15 cellular contexts compared by ENCODE assay signal in the genomic region with DNA sequence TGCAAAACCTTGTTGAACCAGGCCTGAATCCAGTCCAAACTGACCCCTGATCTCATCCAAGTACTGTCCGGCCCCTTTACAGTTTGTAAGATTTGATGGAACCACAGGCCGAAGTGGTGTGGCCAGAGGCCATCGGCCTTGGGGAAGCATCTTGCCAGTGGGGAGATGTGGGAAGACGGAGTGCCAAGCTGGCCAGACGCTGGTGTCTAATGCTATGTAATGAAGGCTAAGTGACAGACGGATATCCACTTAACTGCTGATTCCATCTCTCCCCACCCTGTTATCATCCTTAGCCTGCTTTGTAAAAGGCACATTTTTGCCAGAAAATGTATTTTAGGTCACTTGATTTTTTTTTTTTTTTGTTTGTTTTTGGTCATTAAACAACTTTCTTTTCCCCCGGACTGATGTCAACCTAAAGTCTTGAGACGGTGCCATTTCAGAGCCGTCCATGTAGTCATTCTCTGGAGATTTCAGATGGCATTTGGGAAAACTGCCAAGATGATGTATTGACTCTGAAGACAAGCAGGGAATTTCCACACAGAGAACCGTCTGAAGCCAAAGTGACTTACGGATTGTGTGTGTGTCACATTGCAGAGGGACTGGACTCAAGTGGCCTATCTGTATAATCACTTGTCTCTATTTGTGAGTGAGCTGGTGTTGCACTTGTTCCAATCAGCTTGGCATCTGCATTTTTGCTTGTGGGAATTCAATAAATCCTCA.
A peak's percentile ranks its signal among the peaks of the same experiment; 100 is the strongest.
DNase-seq lines count a peak whose midpoint lies in the region; ATAC-seq, FAIRE-seq and TF ChIP-seq lines count a peak whose summit lies in the region.
"Had no signal": no experiment of that assay in that cellular context is flagged by ENCODE, and none has a peak within 500 bp of the region (broad histone marks: within the 10 kb centered on the region; RNA-seq: fewer than 3 reads in every experiment).

No MANE protein-coding gene starts in this region.

- H3K4me3 ChIP-seq in A549, result no peak overlapping the region

- 53% methylated on average over 11 of the region's 11 CpGs for WGBS in A549 (ENCODE audit: missing lambda C conversion rate)

- H3K27ac ChIP-seq in A549, result no peak overlapping the region

- CTCF ChIA-PET in A549 (lab: Yijun Ruan, JAX), result no interaction called here

- no peak for FAIRE-seq in A549 (lab: Jason Lieb, UNC)
- FAIRE-seq: GM18507 had no signal

- no peak for ATAC-seq in A549
- ATAC-seq in activated T-helper 17 cell treated with anti-CD3 and anti-CD28 coated beads, Interleukin-2, amount 50 U/mL, for 72 hours (replicated peaks), result no peak
- no peak for ATAC-seq in GM18520 (IDR thresholded peaks at IDR 0.05; ENCODE audit: unreplicated experiment)
- no peak for ATAC-seq in HG02588 (IDR thresholded peaks at IDR 0.05; ENCODE audit: unreplicated experiment)
- ATAC-seq: activated T-cell treated with anti-CD3 and anti-CD28 coated beads, Interleukin-2, amount 50 U/mL, for 4 hours; T-cell had no signal

- no peaks in the 10 kb centered on the region for H3K36me3 Mint-ChIP-seq in activated T-helper 17 cell treated with anti-CD3 and anti-CD28 coated beads, Interleukin-2, amount 50 U/mL, for 72 hours (ENCODE audit: low read depth)
- H3K36me3 Mint-ChIP-seq: T-cell had no signal

- no peak for TF ChIP-seq RAD21 in A549 (conservative IDR thresholded peaks at IDR 0.05 in 1 of 2, IDR thresholded peaks at IDR 0.05 in 1 of 2)

- no peaks in the 10 kb centered on the region for H3K9me3 ChIP-seq in A549

- H3K4me2 ChIP-seq in A549, result 0 out of 3 replicates have a peak overlapping the region, but pooled peaks have one; percentile 9

- DNase-seq in A549 (ENCODE audit: low read depth in 1 of 2, low spot score in 1 of 2) (peak in 1 of 2 experiments; percentile 49), H4 (ENCODE audit: low spot score) (peak; percentile 56), globus pallidus (ENCODE audit: low spot score) (peak; percentile 5), NCI-H774 (lab: John Stamatoyannopoulos, UW) (no peak), NOMO-1 treated with DMSO at 0.1 percent for 48 hours (lab: John Stamatoyannopoulos, UW; ENCODE audit: unreplicated experiment) (no peak)
- DNase-seq: activated CD4-positive, alpha-beta T cell treated with anti-CD3 and anti-CD28 coated beads for 1 hour; activated T-cell treated with anti-CD3 and anti-CD28 coated beads, Interleukin-2, amount 50 U/mL, for 4 hours; anterior cingulate cortex; NCI-H1417; nucleus accumbens; T-cell had no signal

- H3K27me3 Mint-ChIP-seq in activated T-helper 17 cell treated with anti-CD3 and anti-CD28 coated beads, Interleukin-2, amount 50 U/mL, for 72 hours, result no peaks in the 10 kb centered on the region
- H3K27me3 Mint-ChIP-seq: T-cell had no signal

- POLR2A ChIA-PET in A549 (lab: Yijun Ruan, JAX), result no interaction called here

- H3K4me3 Mint-ChIP-seq in activated T-helper 17 cell treated with anti-CD3 and anti-CD28 coated beads, Interleukin-2, amount 50 U/mL, for 72 hours, result no peak overlapping the region
- H3K4me3 Mint-ChIP-seq: activated T-cell treated with anti-CD3 and anti-CD28 coated beads, Interleukin-2, amount 50 U/mL, for 4 hours; T-cell had no signal

- H3K9me3 Mint-ChIP-seq in activated T-helper 17 cell treated with anti-CD3 and anti-CD28 coated beads, Interleukin-2, amount 50 U/mL, for 72 hours, result no peaks in the 10 kb centered on the region
- H3K9me3 Mint-ChIP-seq: activated T-cell treated with anti-CD3 and anti-CD28 coated beads, Interleukin-2, amount 50 U/mL, for 4 hours; T-cell had no signal

- H3K4me1 Mint-ChIP-seq in activated T-helper 17 cell treated with anti-CD3 and anti-CD28 coated beads, Interleukin-2, amount 50 U/mL, for 72 hours, result peaks cover 15% of the 10 kb centered on the region

- H3K4me1 ChIP-seq in A549, result no peaks in the 10 kb centered on the region; the same call in 2 of the 3 replicates

- peak overlapping the region; percentile 21 for H3K27ac Mint-ChIP-seq in activated T-helper 17 cell treated with anti-CD3 and anti-CD28 coated beads, Interleukin-2, amount 50 U/mL, for 72 hours
- H3K27ac Mint-ChIP-seq: T-cell had no signal

- TF ChIP-seq POLR2A in A549 (IDR thresholded peaks at IDR 0.05; ENCODE audit: low read length), result no peak

- TF ChIP-seq EP300 in A549 (IDR thresholded peaks at IDR 0.05), result no peak

- no peak for TF ChIP-seq CTCF in A549 (IDR thresholded peaks at IDR 0.05)

TF ChIP-seq in A549, 52 proteins besides CTCF, POLR2A, EP300 and RAD21:
- TF ChIP-seq RCOR1 (IDR thresholded peaks at IDR 0.05; ENCODE audit: low read depth, low read length) (no peak), CBX2 (IDR thresholded peaks at IDR 0.05; ENCODE audit: borderline replicate concordance, low read depth) (no peak), MAFK (IDR thresholded peaks at IDR 0.05; ENCODE audit: partially characterized antibody) (no peak), FOSB (CRISPR knock-in tag; IDR thresholded peaks at IDR 0.05) (no peak), HOXB13 (CRISPR knock-in tag; IDR thresholded peaks at IDR 0.05; ENCODE audit: low read depth) (no peak), PHF8 (IDR thresholded peaks at IDR 0.05; ENCODE audit: borderline replicate concordance, low read depth) (no peak), EHMT2 (IDR thresholded peaks at IDR 0.05; ENCODE audit: low read depth) (no peak), TFCP2L1 (CRISPR knock-in tag; IDR thresholded peaks at IDR 0.05) (no peak), KDM1A (IDR thresholded peaks at IDR 0.05; ENCODE audit: low read depth) (no peak)
- TF ChIP-seq, protein P1, sequence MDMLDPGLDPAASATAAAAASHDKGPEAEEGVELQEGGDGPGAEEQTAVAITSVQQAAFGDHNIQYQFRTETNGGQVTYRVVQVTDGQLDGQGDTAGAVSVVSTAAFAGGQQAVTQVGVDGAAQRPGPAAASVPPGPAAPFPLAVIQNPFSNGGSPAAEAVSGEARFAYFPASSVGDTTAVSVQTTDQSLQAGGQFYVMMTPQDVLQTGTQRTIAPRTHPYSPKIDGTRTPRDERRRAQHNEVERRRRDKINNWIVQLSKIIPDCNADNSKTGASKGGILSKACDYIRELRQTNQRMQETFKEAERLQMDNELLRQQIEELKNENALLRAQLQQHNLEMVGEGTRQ (IDR thresholded peaks at IDR 0.05), result no peak
- TF ChIP-seq, protein P2, sequence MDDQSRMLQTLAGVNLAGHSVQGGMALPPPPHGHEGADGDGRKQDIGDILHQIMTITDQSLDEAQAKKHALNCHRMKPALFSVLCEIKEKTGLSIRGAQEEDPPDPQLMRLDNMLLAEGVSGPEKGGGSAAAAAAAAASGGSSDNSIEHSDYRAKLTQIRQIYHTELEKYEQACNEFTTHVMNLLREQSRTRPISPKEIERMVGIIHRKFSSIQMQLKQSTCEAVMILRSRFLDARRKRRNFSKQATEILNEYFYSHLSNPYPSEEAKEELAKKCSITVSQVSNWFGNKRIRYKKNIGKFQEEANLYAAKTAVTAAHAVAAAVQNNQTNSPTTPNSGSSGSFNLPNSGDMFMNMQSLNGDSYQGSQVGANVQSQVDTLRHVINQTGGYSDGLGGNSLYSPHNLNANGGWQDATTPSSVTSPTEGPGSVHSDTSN (IDR thresholded peaks at IDR 0.05), result no peak
- TF ChIP-seq, protein P3, sequence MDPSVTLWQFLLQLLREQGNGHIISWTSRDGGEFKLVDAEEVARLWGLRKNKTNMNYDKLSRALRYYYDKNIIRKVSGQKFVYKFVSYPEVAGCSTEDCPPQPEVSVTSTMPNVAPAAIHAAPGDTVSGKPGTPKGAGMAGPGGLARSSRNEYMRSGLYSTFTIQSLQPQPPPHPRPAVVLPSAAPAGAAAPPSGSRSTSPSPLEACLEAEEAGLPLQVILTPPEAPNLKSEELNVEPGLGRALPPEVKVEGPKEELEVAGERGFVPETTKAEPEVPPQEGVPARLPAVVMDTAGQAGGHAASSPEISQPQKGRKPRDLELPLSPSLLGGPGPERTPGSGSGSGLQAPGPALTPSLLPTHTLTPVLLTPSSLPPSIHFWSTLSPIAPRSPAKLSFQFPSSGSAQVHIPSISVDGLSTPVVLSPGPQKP (IDR thresholded peaks at IDR 0.05; ENCODE audit: low read depth, low read length), result no peak
- TF ChIP-seq, protein P4, sequence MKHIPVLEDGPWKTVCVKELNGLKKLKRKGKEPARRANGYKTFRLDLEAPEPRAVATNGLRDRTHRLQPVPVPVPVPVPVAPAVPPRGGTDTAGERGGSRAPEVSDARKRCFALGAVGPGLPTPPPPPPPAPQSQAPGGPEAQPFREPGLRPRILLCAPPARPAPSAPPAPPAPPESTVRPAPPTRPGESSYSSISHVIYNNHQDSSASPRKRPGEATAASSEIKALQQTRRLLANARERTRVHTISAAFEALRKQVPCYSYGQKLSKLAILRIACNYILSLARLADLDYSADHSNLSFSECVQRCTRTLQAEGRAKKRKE (CRISPR knock-in tag; IDR thresholded peaks at IDR 0.05; ENCODE audit: low read depth), result no peak
- TF ChIP-seq, protein P5, sequence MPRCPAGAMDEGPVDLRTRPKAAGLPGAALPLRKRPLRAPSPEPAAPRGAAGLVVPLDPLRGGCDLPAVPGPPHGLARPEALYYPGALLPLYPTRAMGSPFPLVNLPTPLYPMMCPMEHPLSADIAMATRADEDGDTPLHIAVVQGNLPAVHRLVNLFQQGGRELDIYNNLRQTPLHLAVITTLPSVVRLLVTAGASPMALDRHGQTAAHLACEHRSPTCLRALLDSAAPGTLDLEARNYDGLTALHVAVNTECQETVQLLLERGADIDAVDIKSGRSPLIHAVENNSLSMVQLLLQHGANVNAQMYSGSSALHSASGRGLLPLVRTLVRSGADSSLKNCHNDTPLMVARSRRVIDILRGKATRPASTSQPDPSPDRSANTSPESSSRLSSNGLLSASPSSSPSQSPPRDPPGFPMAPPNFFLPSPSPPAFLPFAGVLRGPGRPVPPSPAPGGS (IDR thresholded peaks at IDR 0.05), result no peak

Comparison
In these comparisons a context has a peak if more than half of its experiments do, and no peak if none do; other contexts are left out.
1. DNase-seq: peak in H4 (single experiment) and globus pallidus (single experiment); none in NCI-H774 (single experiment) and NOMO-1 treated with DMSO at 0.1 percent for 48 hours (single experiment).